19 cellular contexts compared by ENCODE assay signal in genomic region chr6:30861257-30862048, GRCh38. TPM values are rescaled to one million over a fixed set of nuclear protein-coding genes. Genes with fewer than 3 reads are reported as not detected.
A peak's percentile ranks its signal among the peaks of the same experiment; 100 is the strongest.
DNase-seq lines count a peak whose midpoint lies in the region; ATAC-seq and TF ChIP-seq lines count a peak whose summit lies in the region.
"Had no signal": no experiment of that assay in that cellular context is flagged by ENCODE, and none has a peak within 500 bp of the region (broad histone marks: within the 10 kb centered on the region; RNA-seq: fewer than 3 reads in every experiment).

No MANE protein-coding gene starts in this region.

- no peaks in the 10 kb centered on the region for H3K27me3 ChIP-seq in thyroid gland

- no peak overlapping the region for H3K27ac Mint-ChIP-seq in activated CD4-positive, alpha-beta T cell treated with anti-CD3 and anti-CD28 coated beads for 36 hours
- H3K27ac Mint-ChIP-seq in activated CD4-positive, alpha-beta T cell treated with anti-CD3 and anti-CD28 coated beads, Interleukin-2, amount 10 ng/mL, durations not matched to agents 24 days and 14 days, result no peak overlapping the region
- no peak overlapping the region for H3K27ac Mint-ChIP-seq in stimulated activated naive CD8-positive, alpha-beta T cell treated with anti-CD3 and anti-CD28 coated beads, Interleukin-15, amount 100 ng/mL, for 72 hours
- H3K27ac Mint-ChIP-seq in nephron progenitor cell, result peak overlapping the region; percentile 52
- H3K27ac Mint-ChIP-seq: CD8-positive, alpha-beta T cell had no signal

- H3K27me3 Mint-ChIP-seq in activated CD4-positive, alpha-beta T cell treated with anti-CD3 and anti-CD28 coated beads for 36 hours, result no peaks in the 10 kb centered on the region
- no peaks in the 10 kb centered on the region for H3K27me3 Mint-ChIP-seq in activated CD4-positive, alpha-beta T cell treated with anti-CD3 and anti-CD28 coated beads, Interleukin-2, amount 10 ng/mL, durations not matched to agents 24 days and 14 days
- no peaks in the 10 kb centered on the region for H3K27me3 Mint-ChIP-seq in stimulated activated naive CD8-positive, alpha-beta T cell treated with anti-CD3 and anti-CD28 coated beads, Interleukin-15, amount 100 ng/mL, for 72 hours
- H3K27me3 Mint-ChIP-seq in nephron progenitor cell (ENCODE audit: low read depth, poor library complexity), result peaks cover 23% of the 10 kb centered on the region

- DNase-seq in activated CD4-positive, alpha-beta T cell treated with anti-CD3 and anti-CD28 coated beads for 36 hours, result no peak
- DNase-seq in activated CD4-positive, alpha-beta T cell treated with anti-CD3 and anti-CD28 coated beads, Interleukin-2, amount 10 ng/mL, durations not matched to agents 24 days and 14 days, result no peak
- no peak for DNase-seq in stimulated activated naive CD8-positive, alpha-beta T cell treated with anti-CD3 and anti-CD28 coated beads, Interleukin-15, Interleukin-2, amounts not matched to agents 100 U/mL and 50 U/mL, for 24 hours
- DNase-seq in stimulated activated naive CD8-positive, alpha-beta T cell treated with anti-CD3 and anti-CD28 coated beads, Interleukin-15, amount 100 ng/mL, for 72 hours, result no peak
- DNase-seq in nephron progenitor cell (no peak), thyroid gland (peak; percentile 74 to 77), HUDEP-2 (lab: John Stamatoyannopoulos, UW; ENCODE audit: unreplicated experiment in 76 of 76) (no peak)
- DNase-seq: 8988T; C1 segment of cervical spinal cord; CD8-positive, alpha-beta T cell; DND-41; Kasumi-1; NCI-H1417; NCI-H187; NCI-H446; NCI-H526; OCI-M1; Right ventricle myocardium superior had no signal

- H3K4me1 ChIP-seq in thyroid gland, result peaks cover 16 to 29% of the 10 kb centered on the region in 2 donors

- H3K4me1 Mint-ChIP-seq in activated CD4-positive, alpha-beta T cell treated with anti-CD3 and anti-CD28 coated beads for 36 hours, result peaks cover 13% of the 10 kb centered on the region
- H3K4me1 Mint-ChIP-seq in activated CD4-positive, alpha-beta T cell treated with anti-CD3 and anti-CD28 coated beads, Interleukin-2, amount 10 ng/mL, durations not matched to agents 24 days and 14 days, result peaks cover 8% of the 10 kb centered on the region
- H3K4me1 Mint-ChIP-seq in stimulated activated naive CD8-positive, alpha-beta T cell treated with anti-CD3 and anti-CD28 coated beads, Interleukin-15, amount 100 ng/mL, for 72 hours, result peaks cover 22% of the 10 kb centered on the region
- peaks cover 43% of the 10 kb centered on the region for H3K4me1 Mint-ChIP-seq in nephron progenitor cell

- peaks cover 13% of the 10 kb centered on the region for H3K36me3 Mint-ChIP-seq in activated CD4-positive, alpha-beta T cell treated with anti-CD3 and anti-CD28 coated beads for 36 hours (ENCODE audit: low read depth)
- H3K36me3 Mint-ChIP-seq in activated CD4-positive, alpha-beta T cell treated with anti-CD3 and anti-CD28 coated beads, Interleukin-2, amount 10 ng/mL, durations not matched to agents 24 days and 14 days (ENCODE audit: low read depth), result peaks cover 2% of the 10 kb centered on the region
- peaks cover 5% of the 10 kb centered on the region for H3K36me3 Mint-ChIP-seq in nephron progenitor cell (ENCODE audit: low read depth)
- H3K36me3 Mint-ChIP-seq: CD8-positive, alpha-beta T cell had no signal

- H3K4me3 ChIP-seq in thyroid gland (replicated peaks in 1 of 3), result no peak overlapping the region

- ATAC-seq in activated CD4-positive, alpha-beta T cell treated with anti-CD3 and anti-CD28 coated beads for 36 hours, result peak; percentile 68
- peak; percentile 43 for ATAC-seq in stimulated activated naive CD8-positive, alpha-beta T cell treated with anti-CD3 and anti-CD28 coated beads, Interleukin-15, Interleukin-2, amounts not matched to agents 100 U/mL and 50 U/mL, for 24 hours
- ATAC-seq in stimulated activated naive CD8-positive, alpha-beta T cell treated with anti-CD3 and anti-CD28 coated beads, Interleukin-15, amount 100 ng/mL, for 72 hours, result no peak
- ATAC-seq in GM21528 (IDR thresholded peaks at IDR 0.05; ENCODE audit: low FRiP score, unreplicated experiment), result no peak
- ATAC-seq: CD8-positive, alpha-beta T cell had no signal

- intact Hi-C loops in activated CD4-positive, alpha-beta T cell treated with anti-CD3 and anti-CD28 coated beads for 36 hours (cut with DNase I, micrococcal nuclease), result no loop called here
- intact Hi-C loops in activated CD4-positive, alpha-beta T cell treated with anti-CD3 and anti-CD28 coated beads, Interleukin-2, amount 10 ng/mL, durations not matched to agents 24 days and 14 days (cut with micrococcal nuclease), result no loop called here
- intact Hi-C loops in thyroid gland (cut with DNase I), result no loop called here

- H3K4me3 Mint-ChIP-seq in activated CD4-positive, alpha-beta T cell treated with anti-CD3 and anti-CD28 coated beads for 36 hours, result no peak overlapping the region
- no peak overlapping the region for H3K4me3 Mint-ChIP-seq in activated CD4-positive, alpha-beta T cell treated with anti-CD3 and anti-CD28 coated beads, Interleukin-2, amount 10 ng/mL, durations not matched to agents 24 days and 14 days
- no peak overlapping the region for H3K4me3 Mint-ChIP-seq in stimulated activated naive CD8-positive, alpha-beta T cell treated with anti-CD3 and anti-CD28 coated beads, Interleukin-15, amount 100 ng/mL, for 72 hours
- H3K4me3 Mint-ChIP-seq in nephron progenitor cell, result no peak overlapping the region
- H3K4me3 Mint-ChIP-seq: CD8-positive, alpha-beta T cell had no signal

- TF ChIP-seq CTCF in nephron progenitor cell (IDR thresholded peaks at IDR 0.05) (no peak), thyroid gland (IDR thresholded peaks at IDR 0.05) (no peak)

- CTCF ChIA-PET in activated CD4-positive, alpha-beta T cell treated with anti-CD3 and anti-CD28 coated beads for 36 hours (lab: Charles Lee), result interaction anchor here (1.0 to 2.0 kb wide), 4 partner anchors 17 to 226 kb away, joined by 3 to 7 read pairs (median 4); no protein-coding TSS in a partner anchor

- POLR2A ChIA-PET in activated CD4-positive, alpha-beta T cell treated with anti-CD3 and anti-CD28 coated beads for 36 hours (lab: Charles Lee), result no interaction called here

- H3K36me3 ChIP-seq in thyroid gland, result no peaks in the 10 kb centered on the region

- TF ChIP-seq POLR2A in thyroid gland (IDR thresholded peaks at IDR 0.05), result no peak

- H3K27ac ChIP-seq in thyroid gland, result peak overlapping the region; percentile 44 to 81 (median 53)

- H3K9me3 Mint-ChIP-seq in activated CD4-positive, alpha-beta T cell treated with anti-CD3 and anti-CD28 coated beads for 36 hours (ENCODE audit: low read depth), result peaks cover 11% of the 10 kb centered on the region
- H3K9me3 Mint-ChIP-seq in activated CD4-positive, alpha-beta T cell treated with anti-CD3 and anti-CD28 coated beads, Interleukin-2, amount 10 ng/mL, durations not matched to agents 24 days and 14 days, result peaks cover 5% of the 10 kb centered on the region
- peaks cover 14 to 47% of the 10 kb centered on the region in 2 donors for H3K9me3 Mint-ChIP-seq in stimulated activated naive CD8-positive, alpha-beta T cell treated with anti-CD3 and anti-CD28 coated beads, Interleukin-15, amount 100 ng/mL, for 72 hours
- peaks cover 39% of the 10 kb centered on the region for H3K9me3 Mint-ChIP-seq in nephron progenitor cell
- H3K9me3 Mint-ChIP-seq: CD8-positive, alpha-beta T cell had no signal

- 21 to 48% methylated on average over 3 of the region's 3 CpGs for WGBS in thyroid gland, 2 donors

- H3K9me3 ChIP-seq in thyroid gland, result no peaks in the 10 kb centered on the region

RNA-seq across cellular contexts. Expression of gene DDR1, which starts 22.9 kb away (rescaled TPM):
- 10 to 100 TPM in 1 of 2 experiments, 1 to 10 TPM in 1; 9.5 to 12.6 TPM for total RNA-seq in activated CD4-positive, alpha-beta T cell treated with anti-CD3 and anti-CD28 coated beads for 36 hours
- 18.8 and 22.9 TPM in 2 replicates for total RNA-seq in activated CD4-positive, alpha-beta T cell treated with anti-CD3 and anti-CD28 coated beads, Interleukin-2, amount 10 ng/mL, durations not matched to agents 24 days and 14 days
- total RNA-seq in thyroid gland, result 100 to 1,000 TPM in 3 of 4 donors, 10 to 100 TPM in 1; 93.4 to 207 (median 131) TPM

RNA-seq across cellular contexts. Expression of gene GTF2H4, which starts 46.6 kb away (rescaled TPM):
- 10 to 100 TPM; 35.9 to 40.9 TPM for total RNA-seq in activated CD4-positive, alpha-beta T cell treated with anti-CD3 and anti-CD28 coated beads for 36 hours
- total RNA-seq in activated CD4-positive, alpha-beta T cell treated with anti-CD3 and anti-CD28 coated beads, Interleukin-2, amount 10 ng/mL, durations not matched to agents 24 days and 14 days, result 58.7 and 60.3 TPM in 2 replicates
- total RNA-seq in thyroid gland, result 10 to 100 TPM in 3 of 4 donors, 1 to 10 TPM in 1; 9.5 to 34.4 (median 18.2) TPM

RNA-seq across cellular contexts. Expression of gene VARS2, which starts 52.6 kb away (rescaled TPM):
- 10 to 100 TPM; 68.1 to 81.1 TPM for total RNA-seq in activated CD4-positive, alpha-beta T cell treated with anti-CD3 and anti-CD28 coated beads for 36 hours
- total RNA-seq in activated CD4-positive, alpha-beta T cell treated with anti-CD3 and anti-CD28 coated beads, Interleukin-2, amount 10 ng/mL, durations not matched to agents 24 days and 14 days, result 74.8 and 84.2 TPM in 2 replicates
- 10 to 100 TPM; 17.3 to 36.4 (median 30.6) TPM for total RNA-seq in thyroid gland

Comparison
In these comparisons a context has a peak if more than half of its experiments do, and no peak if none do; other contexts are left out.
1. ATAC-seq: peak in activated CD4-positive, alpha-beta T cell treated with anti-CD3 and anti-CD28 coated beads for 36 hours (single experiment) and stimulated activated naive CD8-positive, alpha-beta T cell treated with anti-CD3 and anti-CD28 coated beads, Interleukin-15, Interleukin-2, amounts not matched to agents 100 U/mL and 50 U/mL, for 24 hours (single experiment); none in stimulated activated naive CD8-positive, alpha-beta T cell treated with anti-CD3 and anti-CD28 coated beads, Interleukin-15, amount 100 ng/mL, for 72 hours (single experiment) and GM21528 (single experiment).
2. DNase-seq: peak in thyroid gland (2 of 2); none in activated CD4-positive, alpha-beta T cell treated with anti-CD3 and anti-CD28 coated beads for 36 hours (single experiment), activated CD4-positive, alpha-beta T cell treated with anti-CD3 and anti-CD28 coated beads, Interleukin-2, amount 10 ng/mL, durations not matched to agents 24 days and 14 days (single experiment), stimulated activated naive CD8-positive, alpha-beta T cell treated with anti-CD3 and anti-CD28 coated beads, Interleukin-15, Interleukin-2, amounts not matched to agents 100 U/mL and 50 U/mL, for 24 hours (single experiment), stimulated activated naive CD8-positive, alpha-beta T cell treated with anti-CD3 and anti-CD28 coated beads, Interleukin-15, amount 100 ng/mL, for 72 hours (0 of 2), nephron progenitor cell (single experiment) and HUDEP-2 (0 of 76).